ENCODE assay signal across 17 cellular contexts in genomic region chr4:128623508-128624215, GRCh38.
A peak's percentile ranks its signal among the peaks of the same experiment; 100 is the strongest.
DNase-seq lines count a peak whose midpoint lies in the region; ATAC-seq, FAIRE-seq and TF ChIP-seq lines count a peak whose summit lies in the region.
"Had no signal": no experiment of that assay in that cellular context is flagged by ENCODE, and none has a peak within 500 bp of the region (broad histone marks: within the 10 kb centered on the region; RNA-seq: fewer than 3 reads in every experiment).

No MANE protein-coding gene starts in this region.

- TF ChIP-seq CTCF in bronchial epithelial cell (IDR thresholded peaks at IDR 0.05; ENCODE audit: insufficient read depth, low read length, severe bottlenecking) = no peak
- TF ChIP-seq CTCF in neural progenitor cell (IDR thresholded peaks at IDR 0.05) = no peak
- no peak for TF ChIP-seq CTCF in brain microvascular endothelial cell (IDR thresholded peaks at IDR 0.05; ENCODE audit: low read depth, low read length, missing control alignments)

- no peaks in the 10 kb centered on the region for H3F3A ChIP-seq in neural progenitor cell (ENCODE audit: low read depth)

- peaks cover 11% of the 10 kb centered on the region for H3K9me3 Mint-ChIP-seq in neural progenitor cell

- H3K36me3 ChIP-seq in bronchial epithelial cell (ENCODE audit: control insufficient read depth, insufficient read depth, low read length) (no peaks in the 10 kb centered on the region), neural progenitor cell (no peaks in the 10 kb centered on the region), brain microvascular endothelial cell (replicated peaks) (no peaks in the 10 kb centered on the region)
- H3K36me3 ChIP-seq: BE2C had no signal

- no peaks in the 10 kb centered on the region for H4K20me1 ChIP-seq in neural progenitor cell (ENCODE audit: low read depth)

- no peaks in the 10 kb centered on the region for H3K79me2 ChIP-seq in neural progenitor cell (ENCODE audit: low read depth)

- no peaks in the 10 kb centered on the region for H3K9me3 ChIP-seq in neural progenitor cell (ENCODE audit: low read depth)
- H3K9me3 ChIP-seq: BE2C had no signal

- peak; percentile 43 for FAIRE-seq in bronchial epithelial cell (lab: Jason Lieb, UNC)
- FAIRE-seq: A204.1 had no signal

- no peaks in the 10 kb centered on the region for H3K36me3 Mint-ChIP-seq in neural progenitor cell

- peak overlapping the region; percentile 57 for H2AFZ ChIP-seq in neural progenitor cell (replicated peaks)

- H3K27ac ChIP-seq in neural progenitor cell (no peak overlapping the region), brain microvascular endothelial cell (no peak overlapping the region)
- H3K27ac ChIP-seq: C4-2B, KMS-11 had no signal

- H3K4me3 Mint-ChIP-seq in neural progenitor cell = no peak overlapping the region
- H3K4me3 Mint-ChIP-seq: CD4-positive, alpha-beta T cell; H9 had no signal

- H3K4me2 ChIP-seq in neural progenitor cell = no peak overlapping the region
- H3K4me2 ChIP-seq: KMS-11 had no signal

- ATAC-seq in left colon = peak; percentile 66

- H3K27me3 Mint-ChIP-seq in neural progenitor cell (ENCODE audit: insufficient read depth, low read depth) = peaks cover 3% of the 10 kb centered on the region
- H3K27me3 Mint-ChIP-seq: CD4-positive, alpha-beta T cell had no signal

- H3K9ac ChIP-seq in neural progenitor cell = no peak overlapping the region
- H3K9ac ChIP-seq: KMS-11 had no signal

- H3K27me3 ChIP-seq in bronchial epithelial cell (ENCODE audit: control insufficient read depth, insufficient read depth, low read length) = no peaks in the 10 kb centered on the region
- no peaks in the 10 kb centered on the region for H3K27me3 ChIP-seq in neural progenitor cell
- no peaks in the 10 kb centered on the region for H3K27me3 ChIP-seq in brain microvascular endothelial cell (replicated peaks)
- H3K27me3 ChIP-seq: BE2C had no signal

- H3K4me1 Mint-ChIP-seq in neural progenitor cell = no peaks in the 10 kb centered on the region
- H3K4me1 Mint-ChIP-seq: H9 had no signal

- H3K27ac Mint-ChIP-seq in neural progenitor cell = no peak overlapping the region
- H3K27ac Mint-ChIP-seq: CD4-positive, alpha-beta T cell; H9 had no signal

- H3K4me1 ChIP-seq in neural progenitor cell = no peaks in the 10 kb centered on the region
- H3K4me1 ChIP-seq: BE2C had no signal

- intact Hi-C loops in left colon (cut with DNase I, micrococcal nuclease) = no loop called here

- DNase-seq in bronchial epithelial cell (ENCODE audit: low read depth) = no peak
- peak in 1 of 2 donors; percentile 13 for DNase-seq in left colon
- DNase-seq in neural progenitor cell (ENCODE audit: low spot score) = no peak
- DNase-seq in C1 segment of cervical spinal cord (lab: John Stamatoyannopoulos, UW) = no peak
- DNase-seq in brain microvascular endothelial cell = no peak
- DNase-seq in GDM1 (lab: John Stamatoyannopoulos, UW) = no peak
- DNase-seq: ACHN; BE2C; CD4-positive, alpha-beta T cell; DMS153; DMS79; GF-D8; GOT3; H9 had no signal

- H3K4me3 ChIP-seq in bronchial epithelial cell (ENCODE audit: low read depth, low read length) (no peak overlapping the region), neural progenitor cell (no peak overlapping the region), brain microvascular endothelial cell (ENCODE audit: low read depth, low read length) (no peak overlapping the region)

- in situ Hi-C loops in brain microvascular endothelial cell (cut with HindIII; ENCODE audit: low pct_ligation_motif_present, low sequenced_read_pairs) = no loop called here
